In genomic region chr20:5118220-5119142, GRCh38 we compare ENCODE assay signal across 8 cellular contexts. TPM values are rescaled to one million over a fixed set of nuclear protein-coding genes. Genes with fewer than 3 reads are reported as not detected.
DNase-seq lines count a peak whose midpoint lies in the region; ATAC-seq and TF ChIP-seq lines count a peak whose summit lies in the region.

No MANE protein-coding gene starts in this region.

- peak overlapping the region; percentile 93 to 95 for H3K4me3 Mint-ChIP-seq in CD14-positive monocyte
- peak overlapping the region; percentile 91 for H3K4me3 Mint-ChIP-seq in natural killer cell treated with Interleukin-12 subunit alpha and Interleukin-12 subunit beta and Interleukin-15 and Interleukin-18, amount 100 ng/mL, for 72 hours

- peaks cover 17 to 22% of the 10 kb centered on the region in 2 donors for H3K36me3 Mint-ChIP-seq in CD14-positive monocyte
- H3K36me3 Mint-ChIP-seq in natural killer cell treated with Interleukin-12 subunit alpha and Interleukin-12 subunit beta and Interleukin-15 and Interleukin-18, amount 100 ng/mL, for 72 hours = peaks cover 28% of the 10 kb centered on the region

- in situ Hi-C loops in KBM-7 (cut with MboI; ENCODE audit: low pct_unique_long_range_greater_than_20kb, low sequenced_read_pairs) = no loop called here

- intact Hi-C loops in CD14-positive monocyte (cut with micrococcal nuclease) = loop anchor here in 1 of 2 donors (1.0 kb wide), 1 partner anchor 10 kb away; no protein-coding TSS in a partner anchor

- H3K27ac ChIP-seq in caudate nucleus (ENCODE audit: low read depth, low read length) = no peak overlapping the region

- no peak for ATAC-seq in natural killer cell treated with Interleukin-12 subunit alpha and Interleukin-12 subunit beta and Interleukin-15 and Interleukin-18, amount 100 ng/mL, for 72 hours
- ATAC-seq in HG02870 (IDR thresholded peaks at IDR 0.05; ENCODE audit: unreplicated experiment) (no peak), HG03196 (IDR thresholded peaks at IDR 0.05; ENCODE audit: unreplicated experiment) (no peak)

- no peak for DNase-seq in CD14-positive monocyte (ENCODE audit: low spot score)
- DNase-seq in M059J (ENCODE audit: low read depth) = peak; percentile 30
- no peak for DNase-seq in choroid plexus epithelial cell (ENCODE audit: low read depth)
- no peak for DNase-seq in natural killer cell treated with Interleukin-12 subunit alpha and Interleukin-12 subunit beta and Interleukin-15 and Interleukin-18, amount 100 ng/mL, for 72 hours (ENCODE audit: low spot score)
- DNase-seq in KBM-7 = no peak
- no peak for DNase-seq in caudate nucleus (lab: John Stamatoyannopoulos, UW)

- H3K4me1 Mint-ChIP-seq in CD14-positive monocyte = peaks cover 37% of the 10 kb centered on the region
- H3K4me1 Mint-ChIP-seq in natural killer cell treated with Interleukin-12 subunit alpha and Interleukin-12 subunit beta and Interleukin-15 and Interleukin-18, amount 100 ng/mL, for 72 hours (ENCODE audit: low read depth in 2 of 2) = peaks cover 31 to 47% of the 10 kb centered on the region in 2 donors

- H3K9me3 Mint-ChIP-seq in CD14-positive monocyte = no peaks in the 10 kb centered on the region
- no peaks in the 10 kb centered on the region for H3K9me3 Mint-ChIP-seq in natural killer cell treated with Interleukin-12 subunit alpha and Interleukin-12 subunit beta and Interleukin-15 and Interleukin-18, amount 100 ng/mL, for 72 hours

- peak overlapping the region in 6 of 7 donors; percentile 26 to 93 (median 62) for H3K27ac Mint-ChIP-seq in CD14-positive monocyte
- peak overlapping the region; percentile 90 to 92 for H3K27ac Mint-ChIP-seq in natural killer cell treated with Interleukin-12 subunit alpha and Interleukin-12 subunit beta and Interleukin-15 and Interleukin-18, amount 100 ng/mL, for 72 hours

- no peak for TF ChIP-seq CTCF in CD14-positive monocyte (IDR thresholded peaks at IDR 0.05)
- no peak for TF ChIP-seq CTCF in choroid plexus epithelial cell (conservative IDR thresholded peaks at IDR 0.05; ENCODE audit: low read depth, low read length)

- peak overlapping the region; percentile 96 for H3K4me3 ChIP-seq in choroid plexus epithelial cell (ENCODE audit: low read depth, low read length)

- no peaks in the 10 kb centered on the region for H3K27me3 Mint-ChIP-seq in CD14-positive monocyte (ENCODE audit: low read depth in 3 of 3)
- no peaks in the 10 kb centered on the region for H3K27me3 Mint-ChIP-seq in natural killer cell treated with Interleukin-12 subunit alpha and Interleukin-12 subunit beta and Interleukin-15 and Interleukin-18, amount 100 ng/mL, for 72 hours

RNA-seq across cellular contexts. Expression of gene PCNA, which starts 1.3 kb away (rescaled TPM):
- polyA plus RNA-seq in CD14-positive monocyte = 10 to 100 TPM; 27.9 to 35.0 TPM
- total RNA-seq in M059J (2014; rRNA removed; shearing (Covaris generic)) = 800 and 803 TPM in 2 replicates
- total RNA-seq in natural killer cell treated with Interleukin-12 subunit alpha and Interleukin-12 subunit beta and Interleukin-15 and Interleukin-18, amount 100 ng/mL, for 72 hours = 100 to 1,000 TPM; 288 to 377 TPM

RNA-seq across cellular contexts. Expression of gene TMEM230, which starts 5.6 kb away (rescaled TPM):
- 100 to 1,000 TPM; 163 to 231 TPM for polyA plus RNA-seq in CD14-positive monocyte
- total RNA-seq in M059J (2014; rRNA removed; shearing (Covaris generic)) = 303 and 326 TPM in 2 replicates
- total RNA-seq in natural killer cell treated with Interleukin-12 subunit alpha and Interleukin-12 subunit beta and Interleukin-15 and Interleukin-18, amount 100 ng/mL, for 72 hours = 10 to 100 TPM; 68.3 to 78.1 TPM

RNA-seq across cellular contexts. Expression of gene CDS2, which starts 8.3 kb away (rescaled TPM):
- polyA plus RNA-seq in CD14-positive monocyte = 10 to 100 TPM; 54.4 to 62.6 TPM
- total RNA-seq in M059J (2014; rRNA removed; shearing (Covaris generic)) = 25.8 and 42.0 TPM in 2 replicates
- total RNA-seq in natural killer cell treated with Interleukin-12 subunit alpha and Interleukin-12 subunit beta and Interleukin-15 and Interleukin-18, amount 100 ng/mL, for 72 hours = 10 to 100 TPM; 48.7 to 52.0 TPM
